Comparison of ENCODE assay signal across 19 cellular contexts in genomic region chr5:137710086-137710485, GRCh38.
"Had no signal": no experiment of that assay in that cellular context is flagged by ENCODE, and none has a peak within 500 bp of the region (broad histone marks: within the 10 kb centered on the region; RNA-seq: fewer than 3 reads in every experiment).

No MANE protein-coding gene starts in this region.

- H3K27me3 Mint-ChIP-seq: activated CD4-positive, alpha-beta T cell treated with anti-CD3 and anti-CD28 coated beads for 36 hours; activated naive CD8-positive, alpha-beta T cell; naive B cell; stimulated activated memory B cell treated with anti-CD40 and anti-IgM and Interleukin-4, amounts not matched to agents 10 μg/mL and 1 μg/mL and 100 μg/mL, for 72 hours had no signal

- ATAC-seq: activated CD4-positive, alpha-beta T cell treated with anti-CD3 and anti-CD28 coated beads for 36 hours; mucosa of descending colon; stimulated activated memory B cell treated with anti-CD40 and anti-IgM and Interleukin-4, amounts not matched to agents 10 μg/mL and 1 μg/mL and 100 μg/mL, for 72 hours; WTC11 had no signal

- H3K27ac Mint-ChIP-seq: activated CD4-positive, alpha-beta T cell treated with anti-CD3 and anti-CD28 coated beads for 36 hours; activated naive CD8-positive, alpha-beta T cell; naive B cell; stimulated activated memory B cell treated with anti-CD40 and anti-IgM and Interleukin-4, amounts not matched to agents 10 μg/mL and 1 μg/mL and 100 μg/mL, for 72 hours; WTC11 had no signal

- H3K4me2 ChIP-seq: smooth muscle cell had no signal

- H3K4me1 ChIP-seq: prostate gland, testis, upper lobe of left lung had no signal

- H3K4me1 Mint-ChIP-seq: immature natural killer cell; naive B cell; neural crest cell; stimulated activated memory B cell treated with anti-CD40 and anti-IgM and Interleukin-4, amounts not matched to agents 10 μg/mL and 1 μg/mL and 100 μg/mL, for 72 hours; WTC11 had no signal

- H3K27ac ChIP-seq: heart right ventricle, left ventricle myocardium inferior, prostate gland, right atrium auricular region, testis, upper lobe of left lung had no signal

- H3K4me3 ChIP-seq: heart right ventricle, left ventricle myocardium inferior, mucosa of descending colon, prostate gland, right atrium auricular region, smooth muscle cell, testis, upper lobe of left lung had no signal

- H3K4me3 Mint-ChIP-seq: activated CD4-positive, alpha-beta T cell treated with anti-CD3 and anti-CD28 coated beads for 36 hours; activated naive CD8-positive, alpha-beta T cell; immature natural killer cell; naive B cell; neural crest cell; stimulated activated memory B cell treated with anti-CD40 and anti-IgM and Interleukin-4, amounts not matched to agents 10 μg/mL and 1 μg/mL and 100 μg/mL, for 72 hours; WTC11 had no signal

- H3K36me3 ChIP-seq: prostate gland, upper lobe of left lung had no signal

- H3K27me3 ChIP-seq: heart right ventricle, right atrium auricular region, testis, upper lobe of left lung had no signal

- DNase-seq: activated CD4-positive, alpha-beta T cell treated with anti-CD3 and anti-CD28 coated beads for 36 hours; activated CD4-positive, alpha-beta T cell treated with anti-CD3 and anti-CD28 coated beads, Interleukin-2, amount 50 U/mL, for 48 hours; amniotic stem cell; heart right ventricle; immature natural killer cell; kidney glomerular epithelial cell; left ventricle myocardium inferior; mucosa of descending colon; naive B cell; stimulated activated CD4-positive, alpha-beta T cell treated with anti-CD3 and anti-CD28 coated beads, Interleukin-4, amount 100 ng/mL, for 24 hours; testis; upper lobe of left lung had no signal
